1 cellular context compared by ENCODE assay signal in the genomic region with DNA sequence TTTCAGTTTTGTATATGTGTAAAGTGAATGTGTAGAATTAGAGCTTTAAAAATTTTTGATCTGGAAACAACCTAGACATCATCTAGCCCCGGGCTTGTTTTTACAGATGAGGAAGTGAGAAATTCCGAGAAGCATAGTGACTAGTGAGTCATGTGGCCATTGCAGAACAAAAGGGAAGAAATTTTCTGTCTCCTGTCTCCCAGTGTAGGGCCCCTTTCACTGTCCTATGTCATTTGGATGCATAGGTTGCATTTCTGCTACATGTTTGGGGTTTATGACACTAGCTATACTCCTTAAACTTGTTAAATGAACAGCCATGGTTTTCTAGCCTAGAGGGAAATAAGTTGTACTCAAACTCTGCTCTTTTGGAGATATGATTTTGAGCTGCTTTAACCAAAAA.
A peak's percentile ranks its signal among the peaks of the same experiment; 100 is the strongest.
TF ChIP-seq lines count a peak whose summit lies in the region.

No MANE protein-coding gene starts in this region.

TF ChIP-seq in SK-N-SH, 30 proteins besides CTCF, POLR2A, EP300 and RAD21 (continued from another document):
- TF ChIP-seq, protein P1, sequence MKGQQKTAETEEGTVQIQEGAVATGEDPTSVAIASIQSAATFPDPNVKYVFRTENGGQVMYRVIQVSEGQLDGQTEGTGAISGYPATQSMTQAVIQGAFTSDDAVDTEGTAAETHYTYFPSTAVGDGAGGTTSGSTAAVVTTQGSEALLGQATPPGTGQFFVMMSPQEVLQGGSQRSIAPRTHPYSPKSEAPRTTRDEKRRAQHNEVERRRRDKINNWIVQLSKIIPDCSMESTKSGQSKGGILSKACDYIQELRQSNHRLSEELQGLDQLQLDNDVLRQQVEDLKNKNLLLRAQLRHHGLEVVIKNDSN (IDR thresholded peaks at IDR 0.05; ENCODE audit: borderline replicate concordance, low read depth), result peak; percentile 63; the same call in 1 of the 2 replicates
- TF ChIP-seq MEF2A (IDR thresholded peaks at IDR 0.05; ENCODE audit: borderline replicate concordance, low read depth), result no peak
- TF ChIP-seq, protein P2, sequence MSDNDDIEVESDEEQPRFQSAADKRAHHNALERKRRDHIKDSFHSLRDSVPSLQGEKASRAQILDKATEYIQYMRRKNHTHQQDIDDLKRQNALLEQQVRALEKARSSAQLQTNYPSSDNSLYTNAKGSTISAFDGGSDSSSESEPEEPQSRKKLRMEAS (IDR thresholded peaks at IDR 0.05; ENCODE audit: low read depth), result 0 out of 2 replicates have a peak, but pooled peaks have one; percentile 44
